In the genomic region with DNA sequence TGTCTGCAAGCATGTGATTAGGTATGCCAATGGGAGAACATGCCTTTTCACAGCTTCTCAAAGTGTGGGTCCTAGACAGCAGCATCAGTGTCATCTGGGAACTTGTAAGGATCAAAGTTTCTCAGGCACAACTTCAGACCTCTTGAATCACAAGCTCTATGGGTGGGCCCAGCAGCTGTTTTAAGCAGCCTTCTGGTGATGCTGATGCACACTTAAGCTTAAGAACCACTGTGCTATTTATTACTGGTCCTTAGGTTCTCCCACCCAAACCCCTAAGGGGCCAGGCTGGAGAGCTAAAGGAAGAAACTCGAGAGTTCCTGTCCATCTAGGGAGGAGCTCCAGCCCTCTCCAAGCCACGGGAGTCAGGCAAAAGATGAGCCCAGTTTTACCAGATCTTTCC, we compare ENCODE assay signal across 24 cellular contexts.
DNase-seq lines count a peak whose midpoint lies in the region; ATAC-seq and TF ChIP-seq lines count a peak whose summit lies in the region.
"Had no signal": no experiment of that assay in that cellular context is flagged by ENCODE, and none has a peak within 500 bp of the region (broad histone marks: within the 10 kb centered on the region; RNA-seq: fewer than 3 reads in every experiment).

No MANE protein-coding gene starts in this region.

- peaks cover 59% of the 10 kb centered on the region for H3K4me1 Mint-ChIP-seq in nephron
- H3K4me1 Mint-ChIP-seq: CD14-positive monocyte had no signal

- H3K27me3 Mint-ChIP-seq in nephron (ENCODE audit: low read depth), result peaks cover 12% of the 10 kb centered on the region

- H3K27ac Mint-ChIP-seq in nephron, result peak overlapping the region; percentile 40 to 77 (median 61)
- H3K27ac Mint-ChIP-seq: B cell had no signal

- peak overlapping the region in 1 of 3 experiments; percentile 31 for H3K4me3 Mint-ChIP-seq in nephron
- H3K4me3 Mint-ChIP-seq: B cell, CD14-positive monocyte had no signal

- DNase-seq in fibroblast of mammary gland (ENCODE audit: low read depth) (peak; percentile 54), testis (peak; percentile 70), NCI-H1436 (lab: John Stamatoyannopoulos, UW) (no peak), body of pancreas (no peak), NOMO-1 (lab: John Stamatoyannopoulos, UW; ENCODE audit: unreplicated experiment in 2 of 2) (no peak)
- DNase-seq: GDM1, MG63, NCI-H1092, NCI-H1436 treated with DMSO at 0.1 percent for 48 hours, NCI-H2029, NCI-H2227 treated with DMSO at 0.1 percent for 48 hours, NCI-H510A, NCI-H748 treated with DMSO at 0.1 percent for 48 hours, SHP77 treated with DMSO at 0.1 percent for 48 hours had no signal

- no peak overlapping the region for H3K4me3 ChIP-seq in fibroblast of mammary gland (ENCODE audit: control insufficient read depth, low read depth, low read length)
- H3K4me3 ChIP-seq in testis, result no peak overlapping the region
- H3K4me3 ChIP-seq in body of pancreas, result no peak overlapping the region
- H3K4me3 ChIP-seq: HAP-1, K562, MG63 had no signal

- H3K27ac ChIP-seq in angular gyrus (ENCODE audit: low read depth, low read length) (peak overlapping the region; percentile 37), testis (peak overlapping the region; percentile 25 to 50), body of pancreas (no peak overlapping the region)
- H3K27ac ChIP-seq: HL-60, RWPE1 had no signal

- 41 to 53% methylated on average over 2 of the region's 2 CpGs for WGBS in testis, 2 donors
- WGBS in body of pancreas, 2 donors, result 67 to 85% methylated on average over 2 of the region's 2 CpGs

- TF ChIP-seq CTCF in fibroblast of mammary gland (conservative IDR thresholded peaks at IDR 0.05; ENCODE audit: control insufficient read depth, insufficient read depth, low read depth, low read length) (no peak), nephron (IDR thresholded peaks at IDR 0.05; ENCODE audit: unreplicated experiment in 3 of 3) (no peak), testis (IDR thresholded peaks at IDR 0.05) (no peak), body of pancreas (IDR thresholded peaks at IDR 0.05) (no peak)

- H3K9me3 ChIP-seq in testis (no peaks in the 10 kb centered on the region), body of pancreas (no peaks in the 10 kb centered on the region)
- H3K9me3 ChIP-seq: HAP-1, MG63 had no signal

- no peaks in the 10 kb centered on the region for H3K27me3 ChIP-seq in testis
- no peaks in the 10 kb centered on the region for H3K27me3 ChIP-seq in body of pancreas
- H3K27me3 ChIP-seq: MG63 had no signal

- H3K4me1 ChIP-seq in testis (peaks cover 29% of the 10 kb centered on the region), body of pancreas (peaks cover 4% of the 10 kb centered on the region)
- H3K4me1 ChIP-seq: HAP-1 had no signal

- TF ChIP-seq POLR2A in testis (IDR thresholded peaks at IDR 0.05), result no peak
- no peak for TF ChIP-seq POLR2A in body of pancreas (IDR thresholded peaks at IDR 0.05)

- no peaks in the 10 kb centered on the region for H3K9me3 Mint-ChIP-seq in nephron

- no peak for ATAC-seq in body of pancreas
- ATAC-seq in HG02885 (IDR thresholded peaks at IDR 0.05; ENCODE audit: poor library complexity, unreplicated experiment), result no peak
- ATAC-seq: HepG2, K562 had no signal

- no peaks in the 10 kb centered on the region for H3K36me3 Mint-ChIP-seq in nephron (ENCODE audit: low read depth)
- H3K36me3 Mint-ChIP-seq: CD14-positive monocyte had no signal

- no peaks in the 10 kb centered on the region for H3K36me3 ChIP-seq in testis (ENCODE audit: low read depth, missing control alignments)
- H3K36me3 ChIP-seq in body of pancreas (replicated peaks in 1 of 2; ENCODE audit: insufficient read depth in 1 of 2, low read depth in 2 of 2), result no peaks in the 10 kb centered on the region
- H3K36me3 ChIP-seq: HAP-1, MG63 had no signal

- intact Hi-C loops in testis (cut with DNase I; ENCODE audit: low total_unique reads) (no loop called here), body of pancreas (cut with DNase I) (no loop called here)

Comparison
In these comparisons a context has a peak if more than half of its experiments do, and no peak if none do; other contexts are left out.
1. H3K27ac ChIP-seq: peak in angular gyrus (single experiment) and testis (2 of 2); none in body of pancreas (0 of 4).
2. DNase-seq: peak in fibroblast of mammary gland (single experiment) and testis (single experiment); none in NCI-H1436 (single experiment), body of pancreas (0 of 4) and NOMO-1 (0 of 2).